In the genomic region with DNA sequence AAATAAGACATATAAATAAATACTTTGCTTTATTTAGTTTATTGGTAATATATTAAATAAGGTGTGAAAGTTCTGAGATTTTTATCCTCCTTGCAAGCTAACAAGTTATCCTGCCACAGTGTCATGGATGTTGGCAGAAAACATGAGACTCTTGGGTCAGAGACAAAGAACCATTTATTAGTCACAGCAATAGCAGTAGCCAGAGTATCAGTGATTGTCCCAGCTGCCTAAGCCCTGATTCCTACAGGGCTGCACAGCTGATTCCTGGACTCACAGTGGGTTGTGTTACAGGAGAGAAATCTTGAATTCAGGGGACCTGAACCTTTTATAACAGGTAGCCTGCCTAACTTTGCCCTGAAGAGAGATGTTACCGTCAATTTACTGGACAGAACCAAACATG, we compare ENCODE assay signal across 24 cellular contexts.
"Had no signal": no experiment of that assay in that cellular context is flagged by ENCODE, and none has a peak within 500 bp of the region (broad histone marks: within the 10 kb centered on the region; RNA-seq: fewer than 3 reads in every experiment).

No MANE protein-coding gene starts in this region.

- DNase-seq: activated B cell treated with CpG ODN at 0.5 μM for 24 hours; activated CD4-positive, alpha-beta T cell treated with anti-CD3 and anti-CD28 coated beads for 1 hour; activated CD4-positive, alpha-beta T cell treated with anti-CD3 and anti-CD28 coated beads, Interleukin-2, amount 10 ng/mL, durations not matched to agents 24 days and 14 days; activated CD4-positive, alpha-beta T cell treated with anti-CD3 and anti-CD28 coated beads, Interleukin-2, amount 50 U/mL, for 48 hours; activated CD8-positive, alpha-beta memory T cell treated with anti-CD3 and anti-CD28 coated beads, Interleukin-2, amount 10 ng/mL, durations not matched to agents 7 days and 5 days; activated effector memory CD4-positive, alpha-beta T cell treated with anti-CD3 and anti-CD28 coated beads, Interleukin-2, amount 50 U/mL, for 16 hours; activated naive CD4-positive, alpha-beta T cell treated with anti-CD3 and anti-CD28 coated beads for 36 hours; activated T-cell treated with anti-CD3 and anti-CD28 coated beads, Interleukin-2, amount 50 U/mL, for 24 hours; brain microvascular endothelial cell; MG63; NCI-H1105; NCI-H1436; NCI-H1694 treated with DMSO at 0.1 percent for 48 hours; NCI-H2029 treated with DMSO at 0.1 percent for 48 hours; NCI-H345; NCI-H510A; NCI-H526 treated with DMSO at 0.1 percent for 48 hours; NCI-H82; RPMI8226; T-cell; T-helper 2 cell; T1000 had no signal

- ATAC-seq: activated CD8-positive, alpha-beta memory T cell treated with anti-CD3 and anti-CD28 coated beads, Interleukin-2, amount 10 ng/mL, durations not matched to agents 7 days and 5 days; Right ventricle myocardium inferior; T-cell had no signal

- FAIRE-seq: TTC549 had no signal
